ENCODE assay signal across 1 cellular context in genomic region chr12:109951136-109951535, GRCh38.
TF ChIP-seq lines count a peak whose summit lies in the region.

No MANE protein-coding gene starts in this region.

TF ChIP-seq in IMR-90, 13 proteins besides CTCF, POLR2A, EP300 and RAD21:
- TF ChIP-seq ELK1 (IDR thresholded peaks at IDR 0.05; ENCODE audit: borderline replicate concordance, low read depth, low read length), result no peak
- peak; percentile 27; the same call in 1 of the 2 replicates for TF ChIP-seq BHLHE40 (IDR thresholded peaks at IDR 0.05; ENCODE audit: low read depth, low read length)
- 0 out of 2 replicates have a peak, but pooled peaks have one; percentile 42 for TF ChIP-seq MAFK (IDR thresholded peaks at IDR 0.05; ENCODE audit: low read depth, low read length)
- TF ChIP-seq FOS (IDR thresholded peaks at IDR 0.05; ENCODE audit: low read depth, low read length), result peak; percentile 87
- TF ChIP-seq NFE2L2 (IDR thresholded peaks at IDR 0.05; ENCODE audit: low read depth, low read length), result no peak
- 0 out of 2 replicates have a peak, but pooled peaks have one; percentile 45 for TF ChIP-seq CEBPB (IDR thresholded peaks at IDR 0.05; ENCODE audit: low read depth, low read length)
- no peak for TF ChIP-seq MAZ (IDR thresholded peaks at IDR 0.05; ENCODE audit: borderline replicate concordance, low read depth, low read length)
TF ChIP-seq in IMR-90: peak in this region for 4.
